ENCODE assay signal across 34 cellular contexts in the genomic region with DNA sequence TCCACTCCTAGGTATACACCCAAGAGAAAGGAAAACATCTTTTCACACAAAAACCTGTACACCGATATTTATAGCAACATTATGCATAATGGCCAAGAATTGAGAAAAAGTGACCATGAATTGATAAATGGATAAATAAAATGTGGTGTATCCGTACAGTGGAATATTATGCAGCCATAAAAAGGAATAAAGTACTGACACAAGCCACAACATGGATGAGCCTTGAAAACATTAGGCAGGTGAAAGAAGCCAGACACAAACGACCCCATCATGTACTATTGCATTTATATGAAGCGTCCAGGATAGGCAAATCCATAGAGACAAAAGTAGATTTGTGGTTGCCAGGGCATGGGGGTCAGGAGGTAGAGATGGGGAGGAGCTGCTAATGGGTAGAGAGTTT.
DNase-seq lines count a peak whose midpoint lies in the region; ATAC-seq, FAIRE-seq and TF ChIP-seq lines count a peak whose summit lies in the region.
"Had no signal": no experiment of that assay in that cellular context is flagged by ENCODE, and none has a peak within 500 bp of the region (broad histone marks: within the 10 kb centered on the region; RNA-seq: fewer than 3 reads in every experiment).

No MANE protein-coding gene starts in this region.

- CTCF ChIA-PET in HEK293 (lab: Yijun Ruan, JAX) (interaction anchor here (0.9 kb wide), 1 partner anchor 62 kb away, joined by 3 read pairs; no protein-coding TSS in a partner anchor), K562 (lab: Yijun Ruan, JAX; ENCODE audit: low intra/inter-chr PET ratio) (no interaction called here)

- no peaks in the 10 kb centered on the region for H3K36me3 Mint-ChIP-seq in neural progenitor cell
- H3K36me3 Mint-ChIP-seq: CD14-positive monocyte; CD4-positive, alpha-beta memory T cell; CD4-positive, CD25-positive, alpha-beta regulatory T cell; CD8-positive, alpha-beta memory T cell; CD8-positive, alpha-beta T cell had no signal

- H3K36me3 ChIP-seq in HEK293 (ENCODE audit: control insufficient read depth in 2 of 2, insufficient read depth in 1 of 2, low read length in 2 of 2) (no peaks in the 10 kb centered on the region), K562 (ENCODE audit: control insufficient read depth, insufficient read depth, low read length) (no peaks in the 10 kb centered on the region), neural progenitor cell (no peaks in the 10 kb centered on the region)
- H3K36me3 ChIP-seq: BE2C; BLaER1; BLaER1 treated with 17β-estradiol and CSF1 and Interleukin-3, amounts not matched to agents 10 nM and 100 nM had no signal

- H3K9ac ChIP-seq in K562 (ENCODE audit: insufficient read depth in 1 of 2, low read depth in 2 of 2, low read length in 2 of 2) (no peak overlapping the region), neural progenitor cell (no peak overlapping the region)
- H3K9ac ChIP-seq: BLaER1; BLaER1 treated with 17β-estradiol and CSF1 and Interleukin-3, amounts not matched to agents 10 nM and 100 nM had no signal

- TF ChIP-seq POLR2A in K562 (conservative IDR thresholded peaks at IDR 0.05), result no peak

- no peaks in the 10 kb centered on the region for H3K9me3 Mint-ChIP-seq in neural progenitor cell
- H3K9me3 Mint-ChIP-seq: CD4-positive, alpha-beta memory T cell; CD4-positive, alpha-beta T cell; CD4-positive, CD25-positive, alpha-beta regulatory T cell; CD8-positive, alpha-beta memory T cell; CD8-positive, alpha-beta T cell had no signal

- TF ChIP-seq EP300 in K562 (IDR thresholded peaks at IDR 0.05; ENCODE audit: low read length), result no peak

- no peaks in the 10 kb centered on the region for H3K9me3 ChIP-seq in HEK293 (ENCODE audit: control insufficient read depth, insufficient read depth, low read depth, low read length)
- H3K9me3 ChIP-seq in K562 (replicated peaks; ENCODE audit: control insufficient read depth, insufficient read depth, low read depth, low read length), result no peaks in the 10 kb centered on the region
- no peaks in the 10 kb centered on the region for H3K9me3 ChIP-seq in neural progenitor cell (ENCODE audit: low read depth)
- H3K9me3 ChIP-seq: A549; BE2C; BLaER1; BLaER1 treated with 17β-estradiol and CSF1 and Interleukin-3, amounts not matched to agents 10 nM and 100 nM; Caco-2 had no signal

- H3K4me2 ChIP-seq in K562 (ENCODE audit: insufficient read depth, low read length), result no peak overlapping the region
- H3K4me2 ChIP-seq in neural progenitor cell, result no peak overlapping the region
- H3K4me2 ChIP-seq: A549; BLaER1; BLaER1 treated with 17β-estradiol and CSF1 and Interleukin-3, amounts not matched to agents 10 nM and 100 nM had no signal

- no peaks in the 10 kb centered on the region for H3K9me1 ChIP-seq in K562 (ENCODE audit: control insufficient read depth, insufficient read depth, low read length)

- no peaks in the 10 kb centered on the region for H3K79me2 ChIP-seq in K562 (ENCODE audit: control insufficient read depth, insufficient read depth, low read length)
- no peaks in the 10 kb centered on the region for H3K79me2 ChIP-seq in neural progenitor cell (ENCODE audit: low read depth)

- intact Hi-C loops in K562 (cut with micrococcal nuclease), result no loop called here

- H3K4me3 ChIP-seq in HEK293 (ENCODE audit: low read depth, low read length) (no peak overlapping the region), K562 (no peak overlapping the region), neural progenitor cell (no peak overlapping the region)
- H3K4me3 ChIP-seq: A549; BLaER1; BLaER1 treated with 17β-estradiol and CSF1 and Interleukin-3, amounts not matched to agents 10 nM and 100 nM had no signal

- peaks cover 15% of the 10 kb centered on the region for H3K4me1 Mint-ChIP-seq in neural progenitor cell
- H3K4me1 Mint-ChIP-seq: B cell; CD8-positive, alpha-beta memory T cell had no signal

- TF ChIP-seq CTCF in HEK293 (tag by site-specific recombination; IDR thresholded peaks at IDR 0.05), result no peak
- no peak for TF ChIP-seq CTCF in K562 (IDR thresholded peaks at IDR 0.05 in 2 of 3, conservative IDR thresholded peaks at IDR 0.05 in 1 of 3; ENCODE audit: insufficient read depth in 2 of 3, low read depth in 1 of 3, low read length in 3 of 3)
- no peak for TF ChIP-seq CTCF in neural progenitor cell (IDR thresholded peaks at IDR 0.05)

- DNase-seq in K562 (ENCODE audit: extremely low read depth in 1 of 4, low spot score in 3 of 4) (no peak), neural progenitor cell (ENCODE audit: low spot score) (no peak), RCC 7860 (ENCODE audit: low spot score) (no peak), OCI-M2 (lab: John Stamatoyannopoulos, UW; ENCODE audit: unreplicated experiment) (no peak)
- DNase-seq: 8988T; ACHN; AML-193; BE2C; C1 segment of cervical spinal cord; Caco-2; Calu3; CD4-positive, alpha-beta memory T cell; CD4-positive, alpha-beta T cell; CD4-positive, CD25-positive, alpha-beta regulatory T cell; CD8-positive, alpha-beta memory T cell; CD8-positive, alpha-beta T cell; COR-L47; DMS 273 treated with DMSO at 0.1 percent for 48 hours; DMS153; DMS53; DMS79; DMS79 treated with DMSO at 0.1 percent for 48 hours; DND-41; EL had no signal

- TF ChIP-seq RAD21 in K562 (CRISPR knock-in tag; conservative IDR thresholded peaks at IDR 0.05 in 1 of 2, IDR thresholded peaks at IDR 0.05 in 1 of 2), result no peak

- H3K27me3 ChIP-seq in K562 (ENCODE audit: control insufficient read depth in 2 of 2, insufficient read depth in 2 of 2, low read length in 2 of 2), result no peaks in the 10 kb centered on the region
- no peaks in the 10 kb centered on the region for H3K27me3 ChIP-seq in neural progenitor cell
- H3K27me3 ChIP-seq: BE2C; BLaER1; BLaER1 treated with 17β-estradiol and CSF1 and Interleukin-3, amounts not matched to agents 10 nM and 100 nM had no signal

- POLR2A ChIA-PET in HEK293 (lab: Yijun Ruan, JAX) (no interaction called here), K562 (lab: Yijun Ruan, JAX) (interaction anchor here (0.5 kb wide), 1 partner anchor 160 kb away, joined by 3 read pairs; a partner anchor contains a TSS)

- H3K4me1 ChIP-seq in HEK293 (ENCODE audit: control insufficient read depth, insufficient read depth, low read length), result no peaks in the 10 kb centered on the region
- peaks cover 7 to 12% of the 10 kb centered on the region in 2 experiments; a peak in 3 of 5 replicates for H3K4me1 ChIP-seq in K562 (replicated peaks in 1 of 2; ENCODE audit: control insufficient read depth in 2 of 2, insufficient read depth in 2 of 2, low read length in 2 of 2)
- H3K4me1 ChIP-seq in neural progenitor cell, result no peaks in the 10 kb centered on the region
- H3K4me1 ChIP-seq: A549, BE2C had no signal

- no peak overlapping the region for H3K4me3 Mint-ChIP-seq in neural progenitor cell
- H3K4me3 Mint-ChIP-seq: B cell; CD14-positive monocyte; CD4-positive, alpha-beta memory T cell; CD4-positive, alpha-beta T cell; CD4-positive, CD25-positive, alpha-beta regulatory T cell; CD8-positive, alpha-beta memory T cell; CD8-positive, alpha-beta T cell had no signal

- in situ Hi-C loops in K562 (cut with MboI), result no loop called here

- 6% methylated on average over 4 of the region's 4 CpGs for WGBS in K562 (ENCODE audit: insufficient coverage, low coverage, missing lambda C conversion rate)

- H3K27me3 Mint-ChIP-seq in neural progenitor cell (ENCODE audit: insufficient read depth, low read depth), result peaks cover 12% of the 10 kb centered on the region
- H3K27me3 Mint-ChIP-seq: B cell; CD4-positive, alpha-beta T cell; CD8-positive, alpha-beta memory T cell had no signal

- H3K27ac Mint-ChIP-seq in neural progenitor cell, result peak overlapping the region; percentile 35
- H3K27ac Mint-ChIP-seq: B cell; CD14-positive monocyte; CD4-positive, alpha-beta memory T cell; CD4-positive, alpha-beta T cell; CD8-positive, alpha-beta memory T cell; CD8-positive, alpha-beta T cell had no signal

- H2AFZ ChIP-seq in K562 (ENCODE audit: low read depth, low read length) (no peak overlapping the region), neural progenitor cell (replicated peaks) (no peak overlapping the region)

- BruUV-seq in K562 (replicated peaks; lab: Mats Ljungman, UMichigan), result no TSS peak

- no peaks in the 10 kb centered on the region for H3F3A ChIP-seq in neural progenitor cell (ENCODE audit: low read depth)

- H3K27ac ChIP-seq in HEK293 (ENCODE audit: extremely low read depth, low read depth, low read length), result no peak overlapping the region
- H3K27ac ChIP-seq in K562 (ENCODE audit: extremely low read depth, low read depth, low read length), result no peak overlapping the region
- no peak overlapping the region for H3K27ac ChIP-seq in neural progenitor cell
- H3K27ac ChIP-seq: 22Rv1; A549; BLaER1; BLaER1 treated with 17β-estradiol and CSF1 and Interleukin-3, amounts not matched to agents 10 nM and 100 nM had no signal

- FAIRE-seq in K562 (lab: Jason Lieb, UNC) (no peak), RCC 7860 (lab: Jason Lieb, UNC) (no peak)
- FAIRE-seq: A204.1, A549, D721Med had no signal

- no peak for ATAC-seq in K562
- no peak for ATAC-seq in HG02870 (IDR thresholded peaks at IDR 0.05; ENCODE audit: unreplicated experiment)
- ATAC-seq: A549; CD8-positive, alpha-beta T cell had no signal

- H4K20me1 ChIP-seq in K562 (replicated peaks; ENCODE audit: control insufficient read depth, insufficient read depth, low read length), result no peaks in the 10 kb centered on the region
- no peaks in the 10 kb centered on the region for H4K20me1 ChIP-seq in neural progenitor cell (ENCODE audit: low read depth)
- H4K20me1 ChIP-seq: BLaER1; BLaER1 treated with 17β-estradiol and CSF1 and Interleukin-3, amounts not matched to agents 10 nM and 100 nM had no signal

TF ChIP-seq in HEK293, 187 proteins besides CTCF, POLR2A, EP300 and RAD21:
- TF ChIP-seq ZFP3 (tag by site-specific recombination; IDR thresholded peaks at IDR 0.05; ENCODE audit: low read depth), result no peak
- TF ChIP-seq, protein P1, sequence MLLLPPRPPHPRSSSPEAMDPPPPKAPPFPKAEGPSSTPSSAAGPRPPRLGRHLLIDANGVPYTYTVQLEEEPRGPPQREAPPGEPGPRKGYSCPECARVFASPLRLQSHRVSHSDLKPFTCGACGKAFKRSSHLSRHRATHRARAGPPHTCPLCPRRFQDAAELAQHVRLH (tag by site-specific recombination; IDR thresholded peaks at IDR 0.05), result 0 out of 2 replicates have a peak, but pooled peaks have one; percentile 21
- TF ChIP-seq ZNF146 (tag by site-specific recombination; IDR thresholded peaks at IDR 0.05), result peak; percentile 91
- no peak for TF ChIP-seq ZNF24 (tag by site-specific recombination; IDR thresholded peaks at IDR 0.05)
